ENCODE assay signal across 21 cellular contexts in the genomic region with DNA sequence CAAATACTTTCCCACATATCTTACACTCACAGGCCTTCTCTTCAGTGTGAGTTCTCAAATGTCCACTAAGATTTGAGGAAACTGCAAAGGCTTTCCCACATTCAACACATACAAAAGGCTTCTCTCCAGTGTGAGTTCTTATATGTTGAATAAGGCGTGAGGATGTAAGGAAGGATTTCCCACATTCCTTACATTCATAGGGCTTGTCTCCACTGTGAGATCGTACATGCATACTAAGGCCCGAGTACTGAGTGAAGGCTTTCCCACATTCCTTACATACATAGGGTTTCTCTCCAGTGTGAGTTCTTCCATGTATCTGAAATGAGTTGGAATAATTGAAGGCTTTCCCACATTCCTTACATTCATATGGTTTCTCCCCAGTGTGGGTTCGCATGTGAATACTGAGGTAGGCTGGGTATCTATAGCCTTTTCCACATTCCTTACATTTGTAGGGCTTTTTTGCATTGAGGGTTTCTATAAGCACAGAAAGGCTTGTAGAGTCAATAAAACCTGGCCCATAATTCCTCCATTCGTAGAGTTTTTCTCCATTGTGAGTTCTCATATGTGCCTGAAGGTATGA. TPM values are rescaled to one million over a fixed set of nuclear protein-coding genes. Genes with fewer than 3 reads are reported as not detected.
DNase-seq lines count a peak whose midpoint lies in the region; ATAC-seq, FAIRE-seq and TF ChIP-seq lines count a peak whose summit lies in the region.
"Had no signal": no experiment of that assay in that cellular context is flagged by ENCODE, and none has a peak within 500 bp of the region (broad histone marks: within the 10 kb centered on the region; RNA-seq: fewer than 3 reads in every experiment).

No MANE protein-coding gene starts in this region.

- no peak overlapping the region for H3K4me3 Mint-ChIP-seq in Caco-2 (ENCODE audit: unreplicated experiment)
- H3K4me3 Mint-ChIP-seq in natural killer cell: no peak overlapping the region
- H3K4me3 Mint-ChIP-seq: T-helper 17 cell had no signal

- no peaks in the 10 kb centered on the region for H3K79me1 ChIP-seq in H1 (ENCODE audit: low read depth, low read length)

- H3K18ac ChIP-seq in H1 (ENCODE audit: extremely low read depth, low read length): no peak overlapping the region

- no peak for TF ChIP-seq EP300 in H1 (IDR thresholded peaks at IDR 0.05; ENCODE audit: borderline replicate concordance in 1 of 2, low read depth in 2 of 2, low read length in 2 of 2)

- H2AK5ac ChIP-seq in H1 (ENCODE audit: low read depth, low read length): no peak overlapping the region

- no peaks in the 10 kb centered on the region for H4K20me1 ChIP-seq in H1 (replicated peaks in 1 of 2; ENCODE audit: control insufficient read depth in 1 of 2, insufficient read depth in 2 of 2, low read length in 2 of 2)

- H3K27ac ChIP-seq in H1 (ENCODE audit: low read depth, low read length): no peak overlapping the region
- no peak overlapping the region for H3K27ac ChIP-seq in mucosa of rectum (ENCODE audit: low read depth in 2 of 2, low read length in 2 of 2)
- H3K27ac ChIP-seq: epithelial cell of prostate, prostate gland had no signal

- H3K4ac ChIP-seq in H1 (replicated peaks; ENCODE audit: insufficient read length, low read depth, low read length): no peak overlapping the region

- H3K27me3 Mint-ChIP-seq in Caco-2 (ENCODE audit: insufficient read depth, unreplicated experiment) (no peaks in the 10 kb centered on the region), natural killer cell (ENCODE audit: low read depth in 2 of 2) (no peaks in the 10 kb centered on the region)
- H3K27me3 Mint-ChIP-seq: T-helper 17 cell had no signal

- no peaks in the 10 kb centered on the region for H3K27me3 ChIP-seq in Caco-2 (replicated peaks; ENCODE audit: control insufficient read depth, insufficient read depth, low read length)
- H3K27me3 ChIP-seq in H1 (replicated peaks in 1 of 4; ENCODE audit: control insufficient read depth in 3 of 4, extremely low read depth in 1 of 4, insufficient read depth in 3 of 4, low read length in 3 of 4): no peaks in the 10 kb centered on the region
- no peaks in the 10 kb centered on the region for H3K27me3 ChIP-seq in mucosa of rectum (ENCODE audit: control insufficient read depth in 2 of 2, insufficient read depth in 2 of 2, low read length in 2 of 2)

- FAIRE-seq in H1 (lab: Jason Lieb, UNC): no peak
- FAIRE-seq: bronchial epithelial cell, GM18507, HTR-8/SVneo had no signal

- CTCF ChIA-PET in Caco-2 (lab: Charles Lee) (no interaction called here), H1 (lab: Charles Lee; ENCODE audit: partially characterized antibody) (no interaction called here)

- H3K4me3 ChIP-seq in Caco-2 (ENCODE audit: low read depth, low read length): no peak overlapping the region
- peak overlapping the region in 1 of 4 experiments; percentile 24; a peak in 2 of 8 replicates for H3K4me3 ChIP-seq in H1 (ENCODE audit: extremely low read depth in 1 of 4, insufficient read depth in 2 of 4, low read depth in 3 of 4, low read length in 4 of 4)
- H3K4me3 ChIP-seq in mucosa of rectum (ENCODE audit: low read length in 2 of 2): peak overlapping the region; percentile 40 to 49
- H3K4me3 ChIP-seq: prostate gland had no signal

- 90% methylated on average over 5 of the region's 5 CpGs; no CpG with 5 or more reads in 1 of the 2 experiments for WGBS in H1 (ENCODE audit: extremely low coverage in 1 of 2, insufficient coverage in 1 of 2, insufficient read length in 1 of 2, insufficient replicate concordance in 2 of 2, low coverage in 1 of 2, low lambda C conversion rate in 2 of 2, missing lambda C conversion rate in 1 of 2), 2 experiments

- peaks cover 47% of the 10 kb centered on the region for H3K9me3 ChIP-seq in Caco-2
- H3K9me3 ChIP-seq in H1 (ENCODE audit: insufficient read depth in 2 of 2, low read depth in 1 of 2, low read length in 1 of 2): peaks cover 77 to 93% of the 10 kb centered on the region in 2 experiments
- peaks cover 59 to 63% of the 10 kb centered on the region in 2 donors for H3K9me3 ChIP-seq in mucosa of rectum (ENCODE audit: control insufficient read depth in 2 of 2, low read length in 2 of 2)

- BruUV-seq in Caco-2 (replicated peaks; lab: Mats Ljungman, UMichigan): TSS peak; percentile 11

- no peak overlapping the region for H3K14ac ChIP-seq in H1 (ENCODE audit: insufficient read length)

- DNase-seq in Caco-2 (no peak), M059J (ENCODE audit: low read depth) (peak; percentile 10), H1 (ENCODE audit: low read depth in 1 of 2, low spot score in 2 of 2) (no peak), iPS-NIHi11 (ENCODE audit: low spot score) (no peak), activated gamma-delta T cell (lab: John Stamatoyannopoulos, UW) (no peak), NCI-H345 treated with DMSO at 0.1 percent for 48 hours (lab: John Stamatoyannopoulos, UW; ENCODE audit: unreplicated experiment) (no peak), natural killer cell (no peak)
- DNase-seq: activated CD4-positive, alpha-beta T cell treated with anti-CD3 and anti-CD28 coated beads, Interleukin-2, amount 50 U/mL, for 1 hour; GF-D8; NCI-H1105 treated with DMSO at 0.1 percent for 48 hours; NCI-H446 treated with DMSO at 0.1 percent for 48 hours; RPMI8226; stimulated activated naive CD4-positive, alpha-beta T cell treated with Interleukin-2 at 50 U/mL for 16 hours; T-helper 17 cell had no signal

- no peak overlapping the region for H4K8ac ChIP-seq in H1 (ENCODE audit: extremely low read depth, insufficient read depth, low read length)

- H3K9ac ChIP-seq in H1 (replicated peaks in 1 of 4; ENCODE audit: extremely low read depth in 1 of 4, low read depth in 3 of 4, low read length in 3 of 4) (no peak overlapping the region), mucosa of rectum (ENCODE audit: low read depth in 1 of 2, low read length in 2 of 2) (no peak overlapping the region)

- H3K36me3 ChIP-seq in Caco-2 (ENCODE audit: control insufficient read depth, insufficient read depth, low read length) (peaks cover 3% of the 10 kb centered on the region; the same call in 1 of the 2 replicates), H1 (ENCODE audit: control insufficient read depth in 2 of 4, insufficient read depth in 4 of 4, low read length in 3 of 4) (peaks cover 33 to 91% (median 68%) of the 10 kb centered on the region in 4 experiments), mucosa of rectum (ENCODE audit: control insufficient read depth in 2 of 2, insufficient read depth in 2 of 2, low read length in 2 of 2) (peaks cover 56 to 63% of the 10 kb centered on the region in 2 donors)

- H3K56ac ChIP-seq in H1 (replicated peaks; ENCODE audit: insufficient read length, low read depth, low read length): no peak overlapping the region

- ATAC-seq in natural killer cell: no peak
- ATAC-seq: T-helper 17 cell had no signal

- H3K79me2 ChIP-seq in H1 (ENCODE audit: control insufficient read depth in 1 of 2, insufficient read depth in 2 of 2, low read length in 2 of 2): no peaks in the 10 kb centered on the region

- H4K5ac ChIP-seq in H1 (ENCODE audit: insufficient read length, low read depth, low read length): no peak overlapping the region

- H4K91ac ChIP-seq in H1 (replicated peaks; ENCODE audit: insufficient read length, low read length): no peak overlapping the region

- H3K36me3 Mint-ChIP-seq in Caco-2 (ENCODE audit: insufficient read depth, unreplicated experiment) (peaks cover 51% of the 10 kb centered on the region), natural killer cell (peaks cover 73% of the 10 kb centered on the region)

- no peak overlapping the region for H2BK12ac ChIP-seq in H1 (ENCODE audit: low read depth, low read length)

- no peak overlapping the region for H2BK20ac ChIP-seq in H1 (ENCODE audit: low read length)

- no peak overlapping the region for H2BK15ac ChIP-seq in H1 (ENCODE audit: low read length)

- H3K9me3 Mint-ChIP-seq in Caco-2 (ENCODE audit: unreplicated experiment): peaks cover 33% of the 10 kb centered on the region
- H3K9me3 Mint-ChIP-seq in natural killer cell: peaks cover 13 to 29% of the 10 kb centered on the region in 2 donors

- H3K4me1 Mint-ChIP-seq in Caco-2 (ENCODE audit: low read depth, unreplicated experiment): no peaks in the 10 kb centered on the region
- H3K4me1 Mint-ChIP-seq in natural killer cell: no peaks in the 10 kb centered on the region
- H3K4me1 Mint-ChIP-seq: T-helper 17 cell had no signal

- no peaks in the 10 kb centered on the region for H3K23me2 ChIP-seq in H1 (ENCODE audit: low read depth, low read length)

- intact Hi-C loops in Caco-2 (cut with micrococcal nuclease; ENCODE audit: unreplicated experiment) (no loop called here), natural killer cell (cut with micrococcal nuclease) (no loop called here)

- no peak for TF ChIP-seq RAD21 in H1 (IDR thresholded peaks at IDR 0.05 in 1 of 2, conservative IDR thresholded peaks at IDR 0.05 in 1 of 2; ENCODE audit: low read depth in 2 of 2, low read length in 2 of 2)

- no peak overlapping the region for H2BK120ac ChIP-seq in H1 (replicated peaks; ENCODE audit: low read depth, low read length)

- H3K4me1 ChIP-seq in Caco-2 (no peaks in the 10 kb centered on the region), H1 (replicated peaks in 1 of 4; ENCODE audit: control insufficient read depth in 3 of 4, insufficient read depth in 4 of 4, low read length in 3 of 4) (no peaks in the 10 kb centered on the region), mucosa of rectum (ENCODE audit: control insufficient read depth in 2 of 2, insufficient read depth in 2 of 2, low read length in 2 of 2) (no peaks in the 10 kb centered on the region)
- H3K4me1 ChIP-seq: prostate gland had no signal

- no peak overlapping the region for H3K23ac ChIP-seq in H1 (ENCODE audit: insufficient read length)

- no peak overlapping the region for H3K27ac Mint-ChIP-seq in Caco-2 (ENCODE audit: unreplicated experiment)
- no peak overlapping the region for H3K27ac Mint-ChIP-seq in natural killer cell
- H3K27ac Mint-ChIP-seq: T-helper 17 cell had no signal

- H2AFZ ChIP-seq in H1 (ENCODE audit: low read length): no peak overlapping the region

- TF ChIP-seq POLR2A in H1 (IDR thresholded peaks at IDR 0.05; ENCODE audit: control extremely low read depth in 1 of 2, low read depth in 2 of 2, low read length in 2 of 2): no peak

- POLR2A ChIA-PET in Caco-2 (lab: Charles Lee): no interaction called here
- POLR2A ChIA-PET in H1 (lab: Charles Lee; ENCODE audit: partially characterized antibody): no interaction called here

- no peak overlapping the region for H2BK5ac ChIP-seq in H1 (ENCODE audit: low read depth, low read length)

- H3K4me2 ChIP-seq in H1 (ENCODE audit: insufficient read depth in 1 of 2, low read depth in 2 of 2, low read length in 2 of 2): no peak overlapping the region

- TF ChIP-seq CTCF in Caco-2 (IDR thresholded peaks at IDR 0.05; ENCODE audit: insufficient read depth in 1 of 2, low read depth in 1 of 2, low read length in 1 of 2, severe bottlenecking in 1 of 2, unreplicated experiment in 1 of 2) (no peak), H1 (IDR thresholded peaks at IDR 0.05; ENCODE audit: control extremely low read depth in 1 of 3, insufficient read depth in 1 of 3, low read depth in 1 of 3, low read length in 3 of 3) (no peak), natural killer cell (IDR thresholded peaks at IDR 0.05) (no peak)

RNA-seq across cellular contexts. Expression of a gene that starts 9.6 kb away (rescaled TPM):
- total RNA-seq in Caco-2 (2022): 4.6 and 6.6 TPM in 2 replicates
- 4.2 and 8.9 TPM in 2 replicates for total RNA-seq in M059J (2014; rRNA removed; shearing (Covaris generic))
- 27.9 and 30.9 TPM in 2 replicates for total RNA-seq in H1 (2021; fragmentation: NEBNext Ultra II Directional; extraction: Animal tissue kit (Norgen Biotek cat#: 25700))
- 2.9 and 3.6 TPM in 2 replicates for polyA plus RNA-seq in H1 (2011; rRNA removed)
- polyA plus RNA-seq in H1 (2011; cell fraction: cytosol; rRNA removed): 4.7 TPM
- 4.9 TPM for polyA plus RNA-seq in H1 (2011; cell fraction: nucleus; rRNA removed)
- 6.2 to 11.2 TPM (median 9.6 TPM) in 4 replicates for polyA plus RNA-seq in H1 (2012, experiment 1 of 2)
- 1.2 TPM for polyA plus RNA-seq in H1 (2012, experiment 2 of 2)
- 10.1 TPM for polyA plus RNA-seq in H1 (2013, experiment 1 of 2)
- polyA plus RNA-seq in H1 (2013, experiment 2 of 2): 9.6 TPM
- polyA minus RNA-seq in H1 (2011; rRNA and poly(A)+ RNA removed): 42.7 and 51.1 TPM in 2 replicates
- 12.8 TPM for polyA minus RNA-seq in H1 (2011; cell fraction: cytosol; rRNA and poly(A)+ RNA removed)
- 38.8 TPM for polyA minus RNA-seq in H1 (2011; cell fraction: nucleus; rRNA and poly(A)+ RNA removed)
- 10 to 100 TPM; 14.1 to 17.3 (median 14.4) TPM for total RNA-seq in natural killer cell

RNA-seq across cellular contexts. Expression of a gene that starts 30.4 kb away (rescaled TPM):
- total RNA-seq in Caco-2 (2022) (not detected in 2 replicates), natural killer cell (not detected)
- total RNA-seq in M059J (2014; rRNA removed; shearing (Covaris generic)): 0.10 and 1.7 TPM in 2 replicates
- total RNA-seq in H1 (2021; fragmentation: NEBNext Ultra II Directional; extraction: Animal tissue kit (Norgen Biotek cat#: 25700)): not detected in 2 replicates
- 0.02 TPM in 1 of 2 replicates, not detected in the other for polyA plus RNA-seq in H1 (2011; rRNA removed)
- polyA plus RNA-seq in H1 (2011; cell fraction: cytosol; rRNA removed): not detected
- not detected for polyA plus RNA-seq in H1 (2011; cell fraction: nucleus; rRNA removed)
- not detected in 4 replicates for polyA plus RNA-seq in H1 (2012, experiment 1 of 2)
- not detected for polyA plus RNA-seq in H1 (2012, experiment 2 of 2)
- 0.20 TPM for polyA plus RNA-seq in H1 (2013, experiment 1 of 2)
- 0.26 TPM for polyA plus RNA-seq in H1 (2013, experiment 2 of 2)
- polyA minus RNA-seq in H1 (2011; rRNA and poly(A)+ RNA removed): not detected in 2 replicates
- polyA minus RNA-seq in H1 (2011; cell fraction: cytosol; rRNA and poly(A)+ RNA removed): not detected
- not detected for polyA minus RNA-seq in H1 (2011; cell fraction: nucleus; rRNA and poly(A)+ RNA removed)
- total RNA-seq: mucosa of gallbladder, T-helper 17 cell had no signal

RNA-seq across cellular contexts. Expression of a gene that starts 55.5 kb away (rescaled TPM):
- total RNA-seq in Caco-2 (2022) (35.5 and 38.4 TPM in 2 replicates), natural killer cell (10 to 100 TPM; 32.9 to 35.7 (median 33.1) TPM)
- 12.7 and 19.0 TPM in 2 replicates for total RNA-seq in M059J (2014; rRNA removed; shearing (Covaris generic))
- 194 and 220 TPM in 2 replicates for total RNA-seq in H1 (2021; fragmentation: NEBNext Ultra II Directional; extraction: Animal tissue kit (Norgen Biotek cat#: 25700))
- polyA plus RNA-seq in H1 (2011; rRNA removed): 13.6 and 22.2 TPM in 2 replicates
- polyA plus RNA-seq in H1 (2011; cell fraction: cytosol; rRNA removed): 23.1 TPM
- polyA plus RNA-seq in H1 (2011; cell fraction: nucleus; rRNA removed): 16.1 TPM
- polyA plus RNA-seq in H1 (2012, experiment 1 of 2): 43.4 to 75.9 TPM (median 52.0 TPM) in 4 replicates
- 3.5 TPM for polyA plus RNA-seq in H1 (2012, experiment 2 of 2)
- 107 TPM for polyA plus RNA-seq in H1 (2013, experiment 1 of 2)
- 103 TPM for polyA plus RNA-seq in H1 (2013, experiment 2 of 2)
- polyA minus RNA-seq in H1 (2011; rRNA and poly(A)+ RNA removed): 119 and 170 TPM in 2 replicates
- polyA minus RNA-seq in H1 (2011; cell fraction: cytosol; rRNA and poly(A)+ RNA removed): 108 TPM
- 75.8 TPM for polyA minus RNA-seq in H1 (2011; cell fraction: nucleus; rRNA and poly(A)+ RNA removed)
